Comparison of ENCODE assay signal across 1 cellular context in genomic region chr18:12819822-12820221, GRCh38.
TF ChIP-seq lines count a peak whose summit lies in the region.

No MANE protein-coding gene starts in this region.

TF ChIP-seq in H1, 55 proteins besides CTCF, POLR2A, EP300 and RAD21:
- TF ChIP-seq ZNF274 (IDR thresholded peaks at IDR 0.05; ENCODE audit: borderline replicate concordance, extremely low read depth, low read length) (no peak), PHF8 (conservative IDR thresholded peaks at IDR 0.05; ENCODE audit: low read depth, low read length) (no peak), SIRT6 (IDR thresholded peaks at IDR 0.05; ENCODE audit: low read length) (no peak), RFX5 (IDR thresholded peaks at IDR 0.05; ENCODE audit: borderline replicate concordance, low read depth, low read length) (no peak), CBX8 (IDR thresholded peaks at IDR 0.05; ENCODE audit: borderline replicate concordance, low read depth, low read length) (no peak), FOSL1 (IDR thresholded peaks at IDR 0.05; ENCODE audit: insufficient read depth, low read depth, low read length) (no peak)
TF ChIP-seq in H1: peak in this region for 0.
